In genomic region chr14:73818821-73819220, GRCh38 we compare ENCODE assay signal across 24 cellular contexts.
"Had no signal": no experiment of that assay in that cellular context is flagged by ENCODE, and none has a peak within 500 bp of the region (broad histone marks: within the 10 kb centered on the region; RNA-seq: fewer than 3 reads in every experiment).

No MANE protein-coding gene starts in this region.

- H3K9me3 ChIP-seq: adrenal gland had no signal

- FAIRE-seq: RCC 7860 had no signal

- H3K4me3 Mint-ChIP-seq: activated CD8-positive, alpha-beta T cell treated with anti-CD3 and anti-CD28 coated beads, Interleukin-2, amount 10 ng/mL, durations not matched to agents 7 days and 5 days; activated naive CD8-positive, alpha-beta T cell treated with anti-CD3 and anti-CD28 coated beads, Interleukin-2, amount 10 ng/mL, durations not matched to agents 7 days and 5 days; T-helper 17 cell; WTC11 had no signal

- DNase-seq: activated CD4-positive, alpha-beta T cell treated with anti-CD3 and anti-CD28 coated beads for 48 hours; activated CD4-positive, alpha-beta T cell treated with anti-CD3 and anti-CD28 coated beads, Interleukin-2, amount 50 U/mL, for 4 hours; activated CD4-positive, CD25-positive, alpha-beta regulatory T cell treated with anti-CD3 and anti-CD28 coated beads, Interleukin-2, amount 50 U/mL, for 72 hours; activated CD8-positive, alpha-beta memory T cell treated with anti-CD3 and anti-CD28 coated beads, Interleukin-2, amount 50 U/mL, for 48 hours; activated CD8-positive, alpha-beta T cell treated with anti-CD3 and anti-CD28 coated beads, Interleukin-2, amount 10 ng/mL, durations not matched to agents 7 days and 5 days; activated naive CD4-positive, alpha-beta T cell treated with anti-CD3 and anti-CD28 coated beads, Interleukin-2, amount 50 U/mL, for 16 hours; activated naive CD8-positive, alpha-beta T cell treated with anti-CD3 and anti-CD28 coated beads, Interleukin-2, amount 10 ng/mL, durations not matched to agents 7 days and 5 days; activated T-cell treated with anti-CD3 and anti-CD28 coated beads, Interleukin-2, amount 50 U/mL, for 1 hour; adrenal gland; anterior cingulate cortex; caudate nucleus; MM.1S; NCI-H1105 treated with DMSO at 0.1 percent for 48 hours; NCI-H1436 treated with DMSO at 0.1 percent for 48 hours; NCI-H187; NCI-H2081; NCI-H510A treated with DMSO at 0.1 percent for 48 hours; NCI-H69; PC-3; SIG-M5; T-helper 17 cell; T-helper 9 cell had no signal

- H3K9me3 Mint-ChIP-seq: activated naive CD8-positive, alpha-beta T cell treated with anti-CD3 and anti-CD28 coated beads, Interleukin-2, amount 10 ng/mL, durations not matched to agents 7 days and 5 days; WTC11 had no signal

- H3K27ac ChIP-seq: adrenal gland had no signal

- ATAC-seq: activated CD8-positive, alpha-beta T cell treated with anti-CD3 and anti-CD28 coated beads, Interleukin-2, amount 10 ng/mL, durations not matched to agents 7 days and 5 days; PC-3; T-helper 17 cell; WTC11 had no signal

- H3K36me3 ChIP-seq: adrenal gland had no signal

- H3K4me1 ChIP-seq: adrenal gland had no signal

- H3K4me1 Mint-ChIP-seq: WTC11 had no signal

- H3K27me3 Mint-ChIP-seq: T-helper 17 cell had no signal

- H3K27me3 ChIP-seq: adrenal gland had no signal

- H3K27ac Mint-ChIP-seq: activated CD8-positive, alpha-beta T cell treated with anti-CD3 and anti-CD28 coated beads, Interleukin-2, amount 10 ng/mL, durations not matched to agents 7 days and 5 days; activated naive CD8-positive, alpha-beta T cell treated with anti-CD3 and anti-CD28 coated beads, Interleukin-2, amount 10 ng/mL, durations not matched to agents 7 days and 5 days; T-helper 17 cell; WTC11 had no signal

- H3K36me3 Mint-ChIP-seq: activated naive CD8-positive, alpha-beta T cell treated with anti-CD3 and anti-CD28 coated beads, Interleukin-2, amount 10 ng/mL, durations not matched to agents 7 days and 5 days; WTC11 had no signal

- H3K4me3 ChIP-seq: adrenal gland had no signal
